In the genomic region with DNA sequence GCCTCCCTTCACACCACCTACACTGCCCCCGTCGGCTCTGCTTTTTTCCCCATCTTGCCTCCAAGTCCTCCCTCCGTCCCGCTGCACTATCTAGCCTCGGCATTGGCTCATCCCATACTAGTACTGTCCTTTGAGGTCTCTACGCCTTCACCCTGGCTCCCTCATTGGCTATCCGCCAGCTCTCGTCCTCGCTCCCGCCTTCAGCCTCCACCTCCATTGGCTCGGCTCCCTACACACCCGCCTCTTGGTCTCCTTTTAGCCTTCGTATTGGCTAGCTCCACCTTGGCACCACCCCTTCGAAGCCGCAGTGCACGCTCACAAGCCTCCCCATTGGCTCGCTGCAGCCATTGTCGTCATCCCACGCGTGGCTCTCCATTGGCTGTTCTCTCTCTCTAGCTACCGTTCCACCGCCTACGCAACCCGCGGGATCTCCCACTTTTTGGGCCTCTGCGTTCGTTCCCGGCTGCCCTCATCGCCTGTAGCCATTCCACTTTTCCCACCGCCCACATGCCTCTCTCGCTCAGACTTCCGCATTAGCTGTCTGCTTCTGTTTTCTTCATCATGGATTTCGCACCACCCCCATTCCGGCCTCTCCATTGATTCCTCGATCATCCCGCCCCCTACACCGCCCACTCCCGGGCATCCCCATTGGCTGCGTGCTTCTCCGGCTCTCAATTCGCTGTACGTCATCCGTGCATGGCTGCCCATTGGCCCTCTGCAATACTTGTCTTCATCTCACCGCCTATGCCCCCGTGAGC, we compare ENCODE assay signal across 8 cellular contexts. TPM values are rescaled to one million over a fixed set of nuclear protein-coding genes. Genes with fewer than 3 reads are reported as not detected.
A peak's percentile ranks its signal among the peaks of the same experiment; 100 is the strongest.
DNase-seq lines count a peak whose midpoint lies in the region; ATAC-seq and TF ChIP-seq lines count a peak whose summit lies in the region.

No MANE protein-coding gene starts in this region.

- peaks cover 5 to 29% (median 14%) of the 10 kb centered on the region in 11 experiments; a peak in 15 of 22 replicates for H4K20me1 ChIP-seq in BLaER1 treated with 17β-estradiol and CSF1 and Interleukin-3, amounts not matched to agents 10 nM and 100 nM

- peak overlapping the region; percentile 55 to 77 (median 69) for H3K4me2 ChIP-seq in BLaER1 treated with 17β-estradiol and CSF1 and Interleukin-3, amounts not matched to agents 10 nM and 100 nM

- H3K36me3 Mint-ChIP-seq in activated CD4-positive, alpha-beta T cell treated with anti-CD3 and anti-CD28 coated beads, Interleukin-2, amount 10 ng/mL, durations not matched to agents 24 days and 14 days (ENCODE audit: low read depth), result peaks cover 12% of the 10 kb centered on the region

- no peak for TF ChIP-seq CTCF in colonic mucosa (IDR thresholded peaks at IDR 0.05)

- peak overlapping the region; percentile 71 to 80 (median 74) for H3K4me3 ChIP-seq in BLaER1 treated with 17β-estradiol and CSF1 and Interleukin-3, amounts not matched to agents 10 nM and 100 nM
- H3K4me3 ChIP-seq in colonic mucosa, result peak overlapping the region; percentile 60

- H3K9me3 ChIP-seq in BLaER1 treated with 17β-estradiol and CSF1 and Interleukin-3, amounts not matched to agents 10 nM and 100 nM (replicated peaks in 1 of 11), result peaks cover 0 to 14% (median 0%) of the 10 kb centered on the region in 11 experiments; a peak in 7 of 22 replicates
- H3K9me3 ChIP-seq in colonic mucosa, result no peaks in the 10 kb centered on the region

- peaks cover 31 to 79% (median 65%) of the 10 kb centered on the region in 11 experiments for H3K27me3 ChIP-seq in BLaER1 treated with 17β-estradiol and CSF1 and Interleukin-3, amounts not matched to agents 10 nM and 100 nM
- H3K27me3 ChIP-seq in colonic mucosa, result no peaks in the 10 kb centered on the region
- no peaks in the 10 kb centered on the region for H3K27me3 ChIP-seq in layer of hippocampus (ENCODE audit: control insufficient read depth, insufficient read depth, low read length)

- H3K4me3 Mint-ChIP-seq in activated CD4-positive, alpha-beta T cell treated with anti-CD3 and anti-CD28 coated beads, Interleukin-2, amount 10 ng/mL, durations not matched to agents 24 days and 14 days, result peak overlapping the region; percentile 99

- H3K4me1 ChIP-seq in BLaER1 treated with 17β-estradiol and CSF1 and Interleukin-3, amounts not matched to agents 10 nM and 100 nM, result peaks cover 25 to 31% (median 30%) of the 10 kb centered on the region in 10 experiments
- peaks cover 3% of the 10 kb centered on the region for H3K4me1 ChIP-seq in colonic mucosa

- peaks cover 46% of the 10 kb centered on the region for H3K4me1 Mint-ChIP-seq in activated CD4-positive, alpha-beta T cell treated with anti-CD3 and anti-CD28 coated beads, Interleukin-2, amount 10 ng/mL, durations not matched to agents 24 days and 14 days

- H3K27me3 Mint-ChIP-seq in activated CD4-positive, alpha-beta T cell treated with anti-CD3 and anti-CD28 coated beads, Interleukin-2, amount 10 ng/mL, durations not matched to agents 24 days and 14 days, result no peaks in the 10 kb centered on the region

- H3K27ac ChIP-seq in BLaER1 treated with 17β-estradiol and CSF1 and Interleukin-3, amounts not matched to agents 10 nM and 100 nM, result peak overlapping the region; percentile 89 to 95 (median 93)
- H3K27ac ChIP-seq in colonic mucosa (peak overlapping the region; percentile 82), layer of hippocampus (ENCODE audit: low read depth, low read length) (peak overlapping the region; percentile 96)

- peak overlapping the region; percentile 100 for H3K27ac Mint-ChIP-seq in activated CD4-positive, alpha-beta T cell treated with anti-CD3 and anti-CD28 coated beads, Interleukin-2, amount 10 ng/mL, durations not matched to agents 24 days and 14 days

- H3K9me3 Mint-ChIP-seq in activated CD4-positive, alpha-beta T cell treated with anti-CD3 and anti-CD28 coated beads, Interleukin-2, amount 10 ng/mL, durations not matched to agents 24 days and 14 days, result no peaks in the 10 kb centered on the region

- peak; percentile 97 for DNase-seq in NCI-H526 (lab: John Stamatoyannopoulos, UW)
- DNase-seq in activated CD4-positive, alpha-beta T cell treated with anti-CD3 and anti-CD28 coated beads, Interleukin-2, amount 10 ng/mL, durations not matched to agents 24 days and 14 days, result peak; percentile 97
- peak; percentile 95 for DNase-seq in colonic mucosa
- DNase-seq in stimulated activated CD4-positive, alpha-beta T cell treated with anti-CD3 and anti-CD28 coated beads, Interleukin-1b, Interleukin-23, amount 100 ng/mL, for 24 hours (ENCODE audit: low read depth in 4 of 4, low spot score in 1 of 4), result peak; percentile 78 to 90 (median 86)

- ATAC-seq in GM19328 (IDR thresholded peaks at IDR 0.05; ENCODE audit: unreplicated experiment) (peak; percentile 78), HG03469 (IDR thresholded peaks at IDR 0.05; ENCODE audit: unreplicated experiment) (peak; percentile 85)

- peaks cover 0 to 7% (median 0%) of the 10 kb centered on the region in 11 experiments; a peak in 3 of 22 replicates for H3K36me3 ChIP-seq in BLaER1 treated with 17β-estradiol and CSF1 and Interleukin-3, amounts not matched to agents 10 nM and 100 nM
- H3K36me3 ChIP-seq in colonic mucosa, result no peaks in the 10 kb centered on the region

- intact Hi-C loops in activated CD4-positive, alpha-beta T cell treated with anti-CD3 and anti-CD28 coated beads, Interleukin-2, amount 10 ng/mL, durations not matched to agents 24 days and 14 days (cut with micrococcal nuclease), result loop anchor here (1.0 kb wide), 1 partner anchor 34 kb away; a partner anchor contains a TSS
- intact Hi-C loops in colonic mucosa (cut with DNase I), result no loop called here

- H3K9ac ChIP-seq in BLaER1 treated with 17β-estradiol and CSF1 and Interleukin-3, amounts not matched to agents 10 nM and 100 nM, result peak overlapping the region; percentile 88 to 95 (median 93)
- peak overlapping the region; percentile 62 to 69 for H3K9ac ChIP-seq in colonic mucosa (ENCODE audit: low read depth in 2 of 2, low read length in 2 of 2)

RNA-seq across cellular contexts. Expression of a gene that starts 0.4 kb away (rescaled TPM):
- 6.3 and 8.3 TPM in 2 replicates for total RNA-seq in activated CD4-positive, alpha-beta T cell treated with anti-CD3 and anti-CD28 coated beads, Interleukin-2, amount 10 ng/mL, durations not matched to agents 24 days and 14 days
- 1 to 10 TPM; 1.9 to 2.8 TPM for total RNA-seq in colonic mucosa

RNA-seq across cellular contexts. Expression of a gene that starts 4.7 kb away (rescaled TPM):
- total RNA-seq in activated CD4-positive, alpha-beta T cell treated with anti-CD3 and anti-CD28 coated beads, Interleukin-2, amount 10 ng/mL, durations not matched to agents 24 days and 14 days, result 13.1 and 14.2 TPM in 2 replicates
- under 1 TPM; 0.21 to 0.30 TPM for total RNA-seq in colonic mucosa

RNA-seq across cellular contexts. Expression of a gene that starts 33.9 kb away (rescaled TPM):
- 25.6 and 25.8 TPM in 2 replicates for total RNA-seq in activated CD4-positive, alpha-beta T cell treated with anti-CD3 and anti-CD28 coated beads, Interleukin-2, amount 10 ng/mL, durations not matched to agents 24 days and 14 days
- total RNA-seq in colonic mucosa, result 10 to 100 TPM; 17.6 to 22.6 TPM

RNA-seq across cellular contexts. Expression of a gene that starts 34.3 kb away (rescaled TPM):
- not detected in 2 replicates for total RNA-seq in activated CD4-positive, alpha-beta T cell treated with anti-CD3 and anti-CD28 coated beads, Interleukin-2, amount 10 ng/mL, durations not matched to agents 24 days and 14 days
- not detected for total RNA-seq in colonic mucosa

RNA-seq across cellular contexts. Expression of a gene that starts 36.0 kb away (rescaled TPM):
- total RNA-seq in activated CD4-positive, alpha-beta T cell treated with anti-CD3 and anti-CD28 coated beads, Interleukin-2, amount 10 ng/mL, durations not matched to agents 24 days and 14 days, result 0.07 and 0.14 TPM in 2 replicates
- 1 to 10 TPM; 1.0 TPM for total RNA-seq in colonic mucosa

Comparison
In these comparisons a context has a peak if more than half of its experiments do, and no peak if none do; other contexts are left out.
1. Peak in every context shown above with its lines: DNase-seq, ATAC-seq, H3K4me3 ChIP-seq and H3K27ac ChIP-seq.
2. RNA of a gene that starts 4.7 kb away (total RNA-seq): 13.1 to 14.2 TPM in activated CD4-positive, alpha-beta T cell treated with anti-CD3 and anti-CD28 coated beads, Interleukin-2, amount 10 ng/mL, durations not matched to agents 24 days and 14 days; 0.21 to 0.30 TPM in colonic mucosa; every median in the first group is over 10 times any median in the second.